In genomic region chr2:20666114-20666363, GRCh38 we compare ENCODE assay signal across 8 cellular contexts. TPM values are rescaled to one million over a fixed set of nuclear protein-coding genes. Genes with fewer than 3 reads are reported as not detected.
DNase-seq lines count a peak whose midpoint lies in the region; ATAC-seq and TF ChIP-seq lines count a peak whose summit lies in the region.

No MANE protein-coding gene starts in this region.

- H3K4me1 ChIP-seq in Peyer's patch (peaks cover 0 to 31% (median 11%) of the 10 kb centered on the region in 4 donors), skeletal muscle satellite cell (ENCODE audit: control insufficient read depth, insufficient read depth, low read length) (peaks cover 7% of the 10 kb centered on the region)

- TF ChIP-seq CTCF in Peyer's patch (IDR thresholded peaks at IDR 0.05): no peak
- no peak for TF ChIP-seq CTCF in fibroblast of villous mesenchyme (IDR thresholded peaks at IDR 0.05; ENCODE audit: insufficient read depth, low read depth, low read length)

- H3K4me3 ChIP-seq in Peyer's patch (peak overlapping the region; percentile 43 to 56 (median 52)), fibroblast of villous mesenchyme (ENCODE audit: low read depth, low read length) (peak overlapping the region; percentile 53), skeletal muscle satellite cell (ENCODE audit: low read length) (peak overlapping the region; percentile 57)

- TF ChIP-seq POLR2A in Peyer's patch (IDR thresholded peaks at IDR 0.05): no peak

- no peak for DNase-seq in Peyer's patch
- DNase-seq in fibroblast of villous mesenchyme (ENCODE audit: low read depth): no peak
- no peak for DNase-seq in GM19238 (ENCODE audit: insufficient read length, low spot score)
- no peak for DNase-seq in NCI-H2107 (lab: John Stamatoyannopoulos, UW)

- H3K9me3 ChIP-seq in Peyer's patch: no peaks in the 10 kb centered on the region
- no peaks in the 10 kb centered on the region for H3K9me3 ChIP-seq in skeletal muscle satellite cell (replicated peaks; ENCODE audit: low read length)

- peaks cover 4 to 59% of the 10 kb centered on the region in 2 donors for H3K27me3 ChIP-seq in Peyer's patch
- H3K27me3 ChIP-seq in skeletal muscle satellite cell (ENCODE audit: control insufficient read depth, insufficient read depth, low read length): peaks cover 90% of the 10 kb centered on the region

- H3K9ac ChIP-seq in skeletal muscle satellite cell (ENCODE audit: low read depth, low read length): no peak overlapping the region

- ATAC-seq in GM18909 (IDR thresholded peaks at IDR 0.05; ENCODE audit: poor library complexity, unreplicated experiment) (peak; percentile 5), HG03135 (IDR thresholded peaks at IDR 0.05; ENCODE audit: unreplicated experiment) (no peak), HG02852 (IDR thresholded peaks at IDR 0.05; ENCODE audit: unreplicated experiment) (no peak)

- peak overlapping the region in 1 of 4 donors; percentile 57 for H3K27ac ChIP-seq in Peyer's patch

- peak overlapping the region; percentile 73 for H3K4me2 ChIP-seq in skeletal muscle satellite cell (ENCODE audit: low read length)

- H3K36me3 ChIP-seq in Peyer's patch: no peaks in the 10 kb centered on the region
- no peaks in the 10 kb centered on the region for H3K36me3 ChIP-seq in skeletal muscle satellite cell (ENCODE audit: insufficient read depth, low read length)

RNA-seq across cellular contexts. Expression of gene GDF7, which starts 0.9 kb away (rescaled TPM):
- total RNA-seq in Peyer's patch: 1 to 10 TPM in 1 of 4 donors, under 1 TPM in 3; 0.09 to 1.7 (median 0.38) TPM
- 12.1 and 12.2 TPM in 2 replicates for total RNA-seq in fibroblast of villous mesenchyme
- under 0.01 TPM in 1 of 2 replicates, not detected in the other for total RNA-seq in skeletal muscle satellite cell (2012; rRNA removed)

RNA-seq across cellular contexts. Expression of gene HS1BP3, which starts 15.1 kb away (rescaled TPM):
- 10 to 100 TPM; 33.1 to 63.0 (median 41.0) TPM for total RNA-seq in Peyer's patch
- total RNA-seq in fibroblast of villous mesenchyme: 25.9 and 30.3 TPM in 2 replicates
- 18.1 and 34.2 TPM in 2 replicates for total RNA-seq in skeletal muscle satellite cell (2012; rRNA removed)
